16 cellular contexts compared by ENCODE assay signal in the genomic region with DNA sequence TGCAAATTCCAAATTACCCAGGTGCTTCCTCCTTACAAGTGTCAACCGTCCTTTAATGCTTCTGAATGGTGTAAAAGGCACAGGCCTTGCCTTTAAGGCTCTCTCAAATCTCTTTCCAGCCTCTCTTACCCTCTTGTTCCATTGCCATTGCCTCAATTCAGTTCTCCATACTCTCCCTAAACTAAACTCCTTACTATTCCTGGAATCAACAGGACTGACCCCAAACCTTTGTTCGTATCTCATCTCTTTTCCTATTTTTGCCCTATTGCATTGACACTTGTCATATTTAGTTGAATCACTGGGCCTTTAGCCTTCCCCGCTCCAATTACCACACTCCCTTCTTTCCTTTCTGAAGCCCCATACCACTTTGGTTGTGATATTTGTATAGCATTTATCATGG. TPM values are rescaled to one million over a fixed set of nuclear protein-coding genes. Genes with fewer than 3 reads are reported as not detected.
DNase-seq lines count a peak whose midpoint lies in the region; ATAC-seq and TF ChIP-seq lines count a peak whose summit lies in the region.
"Had no signal": no experiment of that assay in that cellular context is flagged by ENCODE, and none has a peak within 500 bp of the region (broad histone marks: within the 10 kb centered on the region; RNA-seq: fewer than 3 reads in every experiment).

No MANE protein-coding gene starts in this region.

- TF ChIP-seq EP300 in upper lobe of left lung (IDR thresholded peaks at IDR 0.05) (no peak), SK-N-SH (IDR thresholded peaks at IDR 0.05; ENCODE audit: borderline replicate concordance in 1 of 2, low read depth in 1 of 2, low read length in 1 of 2) (no peak)

- H3K27ac ChIP-seq in body of pancreas (peak overlapping the region; percentile 34 to 84 (median 74)), upper lobe of left lung (peak overlapping the region; percentile 71 to 100 (median 96)), SK-N-SH (ENCODE audit: low read depth in 2 of 2, low read length in 1 of 2) (no peak overlapping the region)
- H3K27ac ChIP-seq: ascending aorta had no signal

- CTCF ChIA-PET in SK-N-SH (lab: Yijun Ruan, JAX) = no interaction called here

- WGBS in body of pancreas, 2 donors = 83 to 91% methylated on average over 3 of the region's 3 CpGs
- WGBS in upper lobe of left lung, 2 donors = 74 to 77% methylated on average over 3 of the region's 3 CpGs
- 15% methylated on average over 3 of the region's 3 CpGs for WGBS in SK-N-SH (ENCODE audit: low lambda C conversion rate)

- no peak for TF ChIP-seq POLR2A in body of pancreas (IDR thresholded peaks at IDR 0.05)
- no peak for TF ChIP-seq POLR2A in upper lobe of left lung (IDR thresholded peaks at IDR 0.05)

- H3K36me3 Mint-ChIP-seq in naive B cell = peaks cover 4 to 6% of the 10 kb centered on the region in 2 donors

- DNase-seq in HT-29 (ENCODE audit: low spot score) (peak; percentile 11), body of pancreas (no peak), naive B cell (no peak), upper lobe of left lung (no peak), ACHN (no peak), SK-N-SH (no peak), cerebellar cortex (ENCODE audit: low spot score) (no peak)
- DNase-seq: activated gamma-delta T cell treated with Interleukin-2 at 50 U/mL for 16 hours; H7; Kasumi-1; NCI-H1105; NCI-H2081; NCI-H446; nephron progenitor cell; NK-92 treated with Interleukin-12 subunit alpha and Interleukin-12 subunit beta, amount 100 ng/mL, for 24 hours had no signal

- H3K4me1 Mint-ChIP-seq in naive B cell = peaks cover 37 to 55% (median 41%) of the 10 kb centered on the region in 3 donors

- intact Hi-C loops in body of pancreas (cut with DNase I) = no loop called here

- H3K79me2 ChIP-seq in SK-N-SH (ENCODE audit: insufficient read depth) = no peaks in the 10 kb centered on the region

- H2AFZ ChIP-seq in SK-N-SH (ENCODE audit: low read depth) = no peak overlapping the region

- peaks cover 32% of the 10 kb centered on the region for H3K4me1 ChIP-seq in body of pancreas
- peaks cover 12 to 34% (median 28%) of the 10 kb centered on the region in 4 donors for H3K4me1 ChIP-seq in upper lobe of left lung
- H3K4me1 ChIP-seq in SK-N-SH (ENCODE audit: control insufficient read depth in 1 of 2, insufficient read depth in 2 of 2, low read depth in 1 of 2, low read length in 1 of 2) = peaks cover 0 to 3% of the 10 kb centered on the region in 2 experiments; a peak in 2 of 4 replicates
- H3K4me1 ChIP-seq: ascending aorta had no signal

- H3K9me2 ChIP-seq in SK-N-SH = no peaks in the 10 kb centered on the region

- H3K9me3 Mint-ChIP-seq in naive B cell = peaks cover 0 to 4% (median 0%) of the 10 kb centered on the region in 7 donors
- H3K9me3 Mint-ChIP-seq: nephron progenitor cell had no signal

- H3K27ac Mint-ChIP-seq in naive B cell = peak overlapping the region; percentile 33 to 78 (median 68)
- H3K27ac Mint-ChIP-seq: nephron progenitor cell had no signal

- TF ChIP-seq CTCF in body of pancreas (IDR thresholded peaks at IDR 0.05) = no peak
- TF ChIP-seq CTCF in upper lobe of left lung (IDR thresholded peaks at IDR 0.05) = no peak
- no peak for TF ChIP-seq CTCF in SK-N-SH (IDR thresholded peaks at IDR 0.05)

- H3K36me3 ChIP-seq in body of pancreas (replicated peaks in 1 of 2; ENCODE audit: insufficient read depth in 1 of 2, low read depth in 2 of 2) (no peaks in the 10 kb centered on the region), upper lobe of left lung (no peaks in the 10 kb centered on the region), SK-N-SH (replicated peaks in 1 of 2; ENCODE audit: control insufficient read depth in 1 of 2, insufficient read depth in 2 of 2, low read length in 1 of 2) (no peaks in the 10 kb centered on the region)
- H3K36me3 ChIP-seq: ascending aorta had no signal

- POLR2A ChIA-PET in SK-N-SH (lab: Yijun Ruan, JAX) = no interaction called here

- H3K9me3 ChIP-seq in body of pancreas = no peaks in the 10 kb centered on the region
- H3K9me3 ChIP-seq in upper lobe of left lung = no peaks in the 10 kb centered on the region
- no peaks in the 10 kb centered on the region for H3K9me3 ChIP-seq in SK-N-SH
- H3K9me3 ChIP-seq: ascending aorta had no signal

- H3K27me3 Mint-ChIP-seq in naive B cell = no peaks in the 10 kb centered on the region

- H3K9ac ChIP-seq in SK-N-SH = no peak overlapping the region

- no peak overlapping the region for H3K4me2 ChIP-seq in SK-N-SH

- H3K4me3 ChIP-seq in body of pancreas (no peak overlapping the region), upper lobe of left lung (no peak overlapping the region), SK-N-SH (ENCODE audit: low read depth in 2 of 2, low read length in 1 of 2) (no peak overlapping the region)
- H3K4me3 ChIP-seq: ascending aorta had no signal

- no peaks in the 10 kb centered on the region for H4K20me1 ChIP-seq in SK-N-SH (ENCODE audit: insufficient read depth)

- no peaks in the 10 kb centered on the region for H3F3A ChIP-seq in SK-N-SH (replicated peaks; ENCODE audit: insufficient read depth)

- in situ Hi-C loops in ACHN (cut with HindIII; ENCODE audit: low pct_ligation_motif_present, low pct_unique_long_range_greater_than_20kb, low sequenced_read_pairs) = no loop called here

- TF ChIP-seq RAD21 in SK-N-SH (IDR thresholded peaks at IDR 0.05; ENCODE audit: low read length) = no peak

- no peak for ATAC-seq in body of pancreas
- ATAC-seq in naive B cell (ENCODE audit: low read depth in 2 of 2) = no peak
- ATAC-seq in upper lobe of left lung (ENCODE audit: low FRiP score in 2 of 2) = no peak

- peak overlapping the region in 1 of 8 donors; percentile 36 for H3K4me3 Mint-ChIP-seq in naive B cell
- H3K4me3 Mint-ChIP-seq: nephron progenitor cell had no signal

- H3K27me3 ChIP-seq in body of pancreas (no peaks in the 10 kb centered on the region), upper lobe of left lung (no peaks in the 10 kb centered on the region), SK-N-SH (ENCODE audit: insufficient read depth) (peaks cover 21% of the 10 kb centered on the region; the same call in 1 of the 2 replicates)
- H3K27me3 ChIP-seq: ascending aorta had no signal

TF ChIP-seq in SK-N-SH, 30 proteins besides CTCF, POLR2A, EP300 and RAD21:
- TF ChIP-seq ELF1 (IDR thresholded peaks at IDR 0.05) (no peak), SMC3 (IDR thresholded peaks at IDR 0.05; ENCODE audit: low read depth, low read length) (no peak), MXI1 (IDR thresholded peaks at IDR 0.05; ENCODE audit: low read depth, low read length) (no peak), RFX5 (IDR thresholded peaks at IDR 0.05; ENCODE audit: low read length) (no peak), ZBTB33 (IDR thresholded peaks at IDR 0.05; ENCODE audit: borderline replicate concordance, low read depth) (no peak), POLR2AphosphoS5 (IDR thresholded peaks at IDR 0.05; ENCODE audit: low read depth, low read length) (no peak), GABPA (IDR thresholded peaks at IDR 0.05; ENCODE audit: low read depth) (no peak), FOSL2 (IDR thresholded peaks at IDR 0.05; ENCODE audit: borderline replicate concordance, low read depth) (no peak), CHD2 (IDR thresholded peaks at IDR 0.05; ENCODE audit: low read length, partially characterized antibody) (no peak), TCF12 (IDR thresholded peaks at IDR 0.05) (no peak)

RNA-seq across cellular contexts. Expression of gene CD55, which starts 3.9 kb away (rescaled TPM):
- total RNA-seq in HT-29 (2014; rRNA removed; shearing (Covaris generic)) = 55.0 and 65.9 TPM in 2 replicates
- total RNA-seq in body of pancreas (10 to 100 TPM; 27.0 to 29.8 TPM), upper lobe of left lung (100 to 1,000 TPM; 256 to 798 (median 465) TPM)
- polyA plus RNA-seq in naive B cell (ENCODE audit: low read depth in 6 of 6) (100 to 1,000 TPM; 232 to 326 (median 293) TPM), SK-N-SH (2012; rRNA removed) (10.4 and 14.7 TPM in 2 replicates)
- 20.5 and 23.6 TPM in 2 replicates for polyA plus RNA-seq in SK-N-SH (2012; cell fraction: cytosol; rRNA removed)
- polyA plus RNA-seq in SK-N-SH (2012; cell fraction: nucleus; rRNA removed) = 6.6 and 8.8 TPM in 2 replicates

Comparison
In these comparisons a context has a peak if more than half of its experiments do, and no peak if none do; other contexts are left out.
1. H3K27ac ChIP-seq: peak in body of pancreas (4 of 4) and upper lobe of left lung (4 of 4); none in SK-N-SH (0 of 2).